Comparison of ENCODE assay signal across 27 cellular contexts in the genomic region with DNA sequence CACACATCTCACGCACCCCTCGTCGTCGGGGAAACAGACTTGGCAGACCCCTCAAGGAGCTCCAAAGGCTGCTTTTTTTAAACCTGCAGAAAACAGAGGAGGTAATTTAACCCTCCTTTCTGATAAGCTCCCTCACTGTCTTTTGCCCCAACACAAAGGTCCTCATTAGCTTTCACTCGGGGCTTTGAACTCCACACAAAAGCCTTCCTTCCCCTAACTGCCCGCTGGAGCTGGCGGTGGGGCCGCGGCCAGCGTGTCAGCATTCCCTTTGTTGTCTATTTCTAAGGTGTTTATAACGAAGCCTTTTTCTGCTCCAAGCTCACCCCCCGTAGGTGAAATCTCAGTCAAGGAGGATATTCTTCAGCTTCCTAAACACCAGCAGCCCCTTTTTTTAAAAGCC. TPM values are rescaled to one million over a fixed set of nuclear protein-coding genes. Genes with fewer than 3 reads are reported as not detected.
A peak's percentile ranks its signal among the peaks of the same experiment; 100 is the strongest.
DNase-seq lines count a peak whose midpoint lies in the region; ATAC-seq, FAIRE-seq and TF ChIP-seq lines count a peak whose summit lies in the region.
"Had no signal": no experiment of that assay in that cellular context is flagged by ENCODE, and none has a peak within 500 bp of the region (broad histone marks: within the 10 kb centered on the region; RNA-seq: fewer than 3 reads in every experiment).

No MANE protein-coding gene starts in this region.

- H2BK5ac ChIP-seq in IMR-90 (ENCODE audit: low read depth, low read length, poor library complexity, severe bottlenecking): peak overlapping the region; percentile 26

- H3K4me3 Mint-ChIP-seq in endodermal cell (no peak overlapping the region), neural progenitor cell (peak overlapping the region; percentile 77)
- H3K4me3 Mint-ChIP-seq: activated T-cell treated with anti-CD3 and anti-CD28 coated beads, Interleukin-2, amount 50 U/mL, for 4 hours; CD8-positive, alpha-beta memory T cell; natural killer cell treated with Interleukin-12 subunit alpha and Interleukin-12 subunit beta and Interleukin-15 and Interleukin-18, amount 100 ng/mL, for 72 hours; stimulated activated naive CD8-positive, alpha-beta T cell treated with anti-CD3 and anti-CD28 coated beads, Interleukin-15, Interleukin-2, amounts not matched to agents 100 ng/mL and 50 ng/mL, for 24 hours; T-helper 2 cell treated with Interferon-gamma antibody and Interleukin-4, amounts not matched to agents 5 μg/mL and 100 μg/mL, for 36 hours had no signal

- H2AK5ac ChIP-seq in IMR-90 (ENCODE audit: low read depth, low read length): peak overlapping the region; percentile 56

- WGBS in A549 (ENCODE audit: missing lambda C conversion rate): 95% methylated on average over 12 of the region's 12 CpGs
- no CpG with 5 or more reads among the region's 12 CpGs for WGBS in IMR-90 (ENCODE audit: extremely low coverage in 2 of 2, insufficient read length in 1 of 2), 2 experiments
- WGBS in endodermal cell (ENCODE audit: insufficient coverage in 1 of 2, insufficient read length in 1 of 2), 2 experiments: 12 to 39% methylated on average over 3 to 12 of the region's 12 CpGs

- peak overlapping the region; percentile 69 for H2BK120ac ChIP-seq in IMR-90 (ENCODE audit: low read depth, low read length)

- peak overlapping the region; percentile 35; the same call in 1 of the 2 replicates for H3K14ac ChIP-seq in IMR-90 (replicated peaks; ENCODE audit: low read depth, low read length)

- H3K4me1 ChIP-seq in A549 (peaks cover 39% of the 10 kb centered on the region), IMR-90 (ENCODE audit: control insufficient read depth, insufficient read depth, low read length) (peaks cover 26% of the 10 kb centered on the region), endodermal cell (ENCODE audit: control insufficient read depth, insufficient read depth, low read length) (peaks cover 10% of the 10 kb centered on the region), neural progenitor cell (peaks cover 65% of the 10 kb centered on the region)

- in situ Hi-C loops in IMR-90 (cut with MboI; ENCODE audit: low sequenced_read_pairs): no loop called here

- H3K36me3 ChIP-seq in IMR-90 (ENCODE audit: control insufficient read depth, insufficient read depth, low read length) (no peaks in the 10 kb centered on the region), endodermal cell (ENCODE audit: control insufficient read depth, insufficient read depth, low read length) (no peaks in the 10 kb centered on the region), neural progenitor cell (no peaks in the 10 kb centered on the region)
- H3K36me3 ChIP-seq: tibial artery had no signal

- peak overlapping the region; percentile 4 for H3K27ac Mint-ChIP-seq in endodermal cell
- H3K27ac Mint-ChIP-seq in neural progenitor cell: peak overlapping the region; percentile 99
- H3K27ac Mint-ChIP-seq: CD8-positive, alpha-beta memory T cell; natural killer cell treated with Interleukin-12 subunit alpha and Interleukin-12 subunit beta and Interleukin-15 and Interleukin-18, amount 100 ng/mL, for 72 hours; stimulated activated naive CD8-positive, alpha-beta T cell treated with anti-CD3 and anti-CD28 coated beads, Interleukin-15, Interleukin-2, amounts not matched to agents 100 ng/mL and 50 ng/mL, for 24 hours; T-helper 2 cell treated with Interferon-gamma antibody and Interleukin-4, amounts not matched to agents 5 μg/mL and 100 μg/mL, for 36 hours had no signal

- H3K79me2 ChIP-seq in neural progenitor cell (ENCODE audit: low read depth): no peaks in the 10 kb centered on the region

- peak overlapping the region in 1 of 2 experiments; percentile 64; a peak in 1 of 4 replicates for H4K8ac ChIP-seq in IMR-90 (ENCODE audit: low read depth in 2 of 2, low read length in 2 of 2)

- H2AFZ ChIP-seq in IMR-90 (replicated peaks; ENCODE audit: low read length, poor library complexity) (no peak overlapping the region), neural progenitor cell (replicated peaks) (no peak overlapping the region)
- H2AFZ ChIP-seq: parathyroid adenoma had no signal

- H3K27me3 ChIP-seq in IMR-90 (ENCODE audit: control insufficient read depth, insufficient read depth, low read length): no peaks in the 10 kb centered on the region
- H3K27me3 ChIP-seq in endodermal cell (ENCODE audit: control insufficient read depth, insufficient read depth, low read length, poor library complexity, severe bottlenecking): peaks cover 8% of the 10 kb centered on the region
- no peaks in the 10 kb centered on the region for H3K27me3 ChIP-seq in neural progenitor cell
- H3K27me3 ChIP-seq: tibial artery had no signal

- H3K27ac ChIP-seq in A549 (peak overlapping the region; percentile 21 to 92; a peak in 5 of 6 replicates), IMR-90 (ENCODE audit: insufficient read depth, low read length) (no peak overlapping the region), endodermal cell (ENCODE audit: low read depth, low read length) (peak overlapping the region; percentile 88), neural progenitor cell (peak overlapping the region; percentile 60)
- H3K27ac ChIP-seq: epithelial cell of prostate, parathyroid adenoma, tibial artery had no signal

- no peak overlapping the region for H4K5ac ChIP-seq in IMR-90 (ENCODE audit: low read depth, low read length)

- H3K4me1 Mint-ChIP-seq in endodermal cell (peaks cover 47% of the 10 kb centered on the region), neural progenitor cell (peaks cover 94% of the 10 kb centered on the region)
- H3K4me1 Mint-ChIP-seq: CD8-positive, alpha-beta memory T cell had no signal

- peaks cover 0 to 13% of the 10 kb centered on the region in 2 experiments; a peak in 2 of 4 replicates for H3K79me1 ChIP-seq in IMR-90 (ENCODE audit: low read depth in 1 of 2, low read length in 2 of 2)

- intact Hi-C loops in IMR-90 (cut with micrococcal nuclease): no loop called here

- H3K4me2 ChIP-seq in A549 (no peak overlapping the region), IMR-90 (ENCODE audit: low read depth, low read length) (no peak overlapping the region), neural progenitor cell (peak overlapping the region; percentile 77)

- peak overlapping the region; percentile 67 for H2BK20ac ChIP-seq in IMR-90 (ENCODE audit: low read depth, low read length)

- no peak for DNase-seq in A549 (ENCODE audit: low read depth in 1 of 2, low spot score in 1 of 2)
- no peak for DNase-seq in IMR-90
- DNase-seq in endodermal cell: peak; percentile 64
- peak; percentile 86 for DNase-seq in neural progenitor cell (ENCODE audit: low spot score)
- DNase-seq in HuH-7 (ENCODE audit: low spot score): no peak
- DNase-seq in activated gamma-delta T cell treated with Interleukin-2 at 50 U/mL for 16 hours: no peak
- no peak for DNase-seq in OCI-M1 (lab: John Stamatoyannopoulos, UW)
- DNase-seq: activated CD4-positive, alpha-beta T cell treated with anti-CD3 and anti-CD28 coated beads for 48 hours; activated naive CD4-positive, alpha-beta T cell; activated T-cell treated with anti-CD3 and anti-CD28 coated beads, Interleukin-2, amount 50 U/mL, for 4 hours; HCEC 1CT; islet precursor cell; NCI-H1048; NCI-H187; NCI-H524; SHP77 treated with DMSO at 0.1 percent for 48 hours had no signal

- TF ChIP-seq POLR2A in A549 (IDR thresholded peaks at IDR 0.05; ENCODE audit: low read length) (no peak), IMR-90 (IDR thresholded peaks at IDR 0.05; ENCODE audit: low read depth, low read length) (no peak)

- dilution Hi-C loops in IMR-90 (cut with HindIII; ENCODE audit: low sequenced_read_pairs, unreplicated experiment): no loop called here

- H3K18ac ChIP-seq in IMR-90 (ENCODE audit: low read depth, low read length): peak overlapping the region; percentile 21; the same call in 1 of the 2 replicates

- H2BK15ac ChIP-seq in IMR-90 (ENCODE audit: low read depth, low read length): peak overlapping the region; percentile 84; the same call in 2 of the 3 replicates

- no peak for TF ChIP-seq CTCF in A549 (IDR thresholded peaks at IDR 0.05)
- TF ChIP-seq CTCF in IMR-90 (conservative IDR thresholded peaks at IDR 0.05; ENCODE audit: low read depth, low read length): no peak
- no peak for TF ChIP-seq CTCF in endodermal cell (conservative IDR thresholded peaks at IDR 0.05)
- no peak for TF ChIP-seq CTCF in neural progenitor cell (IDR thresholded peaks at IDR 0.05)

- H3K9me3 Mint-ChIP-seq in endodermal cell (no peaks in the 10 kb centered on the region), neural progenitor cell (no peaks in the 10 kb centered on the region)
- H3K9me3 Mint-ChIP-seq: activated T-cell treated with anti-CD3 and anti-CD28 coated beads, Interleukin-2, amount 50 U/mL, for 4 hours; CD8-positive, alpha-beta memory T cell; natural killer cell treated with Interleukin-12 subunit alpha and Interleukin-12 subunit beta and Interleukin-15 and Interleukin-18, amount 100 ng/mL, for 72 hours; stimulated activated naive CD8-positive, alpha-beta T cell treated with anti-CD3 and anti-CD28 coated beads, Interleukin-15, Interleukin-2, amounts not matched to agents 100 ng/mL and 50 ng/mL, for 24 hours; T-helper 2 cell treated with Interferon-gamma antibody and Interleukin-4, amounts not matched to agents 5 μg/mL and 100 μg/mL, for 36 hours had no signal

- H3K27me3 Mint-ChIP-seq in endodermal cell (ENCODE audit: insufficient read depth) (peaks cover 7% of the 10 kb centered on the region), neural progenitor cell (ENCODE audit: insufficient read depth, low read depth) (peaks cover 7% of the 10 kb centered on the region)
- H3K27me3 Mint-ChIP-seq: natural killer cell treated with Interleukin-12 subunit alpha and Interleukin-12 subunit beta and Interleukin-15 and Interleukin-18, amount 100 ng/mL, for 72 hours had no signal

- no TSS peak for BruUV-seq in IMR-90 (replicated peaks; lab: Mats Ljungman, UMichigan)

- H3K9me1 ChIP-seq in IMR-90 (ENCODE audit: insufficient read depth, low read length): peaks cover 19% of the 10 kb centered on the region

- H4K20me1 ChIP-seq in IMR-90 (ENCODE audit: insufficient read depth, low read length): no peaks in the 10 kb centered on the region
- no peaks in the 10 kb centered on the region for H4K20me1 ChIP-seq in neural progenitor cell (ENCODE audit: low read depth)

- ATAC-seq in A549: no peak
- ATAC-seq in IMR-90 (ENCODE audit: low read depth): no peak
- no peak for ATAC-seq in GM18858 (IDR thresholded peaks at IDR 0.05; ENCODE audit: unreplicated experiment)
- ATAC-seq: activated T-cell treated with anti-CD3 and anti-CD28 coated beads, Interleukin-2, amount 50 U/mL, for 4 hours; mucosa of descending colon; natural killer cell treated with Interleukin-12 subunit alpha and Interleukin-12 subunit beta and Interleukin-15 and Interleukin-18, amount 100 ng/mL, for 72 hours; Panc1 had no signal

- POLR2A ChIA-PET in A549 (lab: Yijun Ruan, JAX) (interaction anchor here (1.1 kb wide), 1 partner anchor 44 kb away, joined by 3 read pairs; the partner anchor contains the start of gene ID2), IMR-90 (lab: Charles Lee; ENCODE audit: unreplicated experiment) (no interaction called here)

- H2AK9ac ChIP-seq in IMR-90 (replicated peaks; ENCODE audit: low read depth, low read length, poor library complexity): no peak overlapping the region

- no peak for TF ChIP-seq EP300 in A549 (IDR thresholded peaks at IDR 0.05)

- no peak for TF ChIP-seq RAD21 in A549 (conservative IDR thresholded peaks at IDR 0.05 in 1 of 2, IDR thresholded peaks at IDR 0.05 in 1 of 2)
- TF ChIP-seq RAD21 in IMR-90 (IDR thresholded peaks at IDR 0.05; ENCODE audit: low read length): no peak

- H3F3A ChIP-seq in neural progenitor cell (ENCODE audit: low read depth): peaks cover 70% of the 10 kb centered on the region

- H3K9ac ChIP-seq in IMR-90 (ENCODE audit: low read depth, low read length) (no peak overlapping the region), endodermal cell (ENCODE audit: extremely low read depth, low read length, poor library complexity, severe bottlenecking) (no peak overlapping the region), neural progenitor cell (no peak overlapping the region)
- H3K9ac ChIP-seq: parathyroid adenoma had no signal

- H3K9me3 ChIP-seq in A549 (no peaks in the 10 kb centered on the region), IMR-90 (ENCODE audit: control insufficient read depth, insufficient read depth, low read length) (no peaks in the 10 kb centered on the region), endodermal cell (ENCODE audit: control insufficient read depth, low read length) (no peaks in the 10 kb centered on the region), neural progenitor cell (ENCODE audit: low read depth) (no peaks in the 10 kb centered on the region)
- H3K9me3 ChIP-seq: mucosa of descending colon, tibial artery had no signal

- FAIRE-seq in A549 (lab: Jason Lieb, UNC): no peak
- FAIRE-seq: GM19239 had no signal

- no peak overlapping the region for H3K23ac ChIP-seq in IMR-90 (ENCODE audit: low read depth, low read length)

- H3K36me3 Mint-ChIP-seq in endodermal cell (ENCODE audit: low read depth) (no peaks in the 10 kb centered on the region), neural progenitor cell (no peaks in the 10 kb centered on the region)
- H3K36me3 Mint-ChIP-seq: CD8-positive, alpha-beta memory T cell; natural killer cell treated with Interleukin-12 subunit alpha and Interleukin-12 subunit beta and Interleukin-15 and Interleukin-18, amount 100 ng/mL, for 72 hours had no signal

- no peak overlapping the region for H3K56ac ChIP-seq in IMR-90 (ENCODE audit: extremely low read depth, insufficient read depth, low read length)

- H3K4me3 ChIP-seq in A549: no peak overlapping the region
- no peak overlapping the region for H3K4me3 ChIP-seq in IMR-90 (ENCODE audit: insufficient read depth, low read depth, low read length)
- no peak overlapping the region for H3K4me3 ChIP-seq in endodermal cell (ENCODE audit: low read length)
- peak overlapping the region; percentile 32 for H3K4me3 ChIP-seq in neural progenitor cell
- H3K4me3 ChIP-seq: mucosa of descending colon, tibial artery had no signal

- peak overlapping the region; percentile 78 for H3K4ac ChIP-seq in IMR-90 (ENCODE audit: low read depth, low read length)

- H4K91ac ChIP-seq in IMR-90 (ENCODE audit: insufficient read depth, low read depth, low read length): peak overlapping the region; percentile 55

- CTCF ChIA-PET in A549 (lab: Yijun Ruan, JAX) (interaction anchor here (1.0 to 1.6 kb wide), 5 partner anchors 8 to 44 kb away, joined by 3 to 5 read pairs (median 3); no protein-coding TSS in a partner anchor), IMR-90 (lab: Yijun Ruan, JAX) (no interaction called here)

RNA-seq across cellular contexts. Expression of gene ID2, which starts 43.5 kb away (rescaled TPM):
- polyA plus RNA-seq in A549 (2011; rRNA removed): 177 and 228 TPM in 2 replicates
- 988 and 1,180 TPM in 2 replicates for polyA plus RNA-seq in A549 (2012; cell fraction: cytosol; rRNA removed)
- 636 and 701 TPM in 2 replicates for polyA plus RNA-seq in A549 (2012; cell fraction: nucleus; rRNA removed)
- 87.8 to 221 TPM (median 181 TPM) in 3 replicates for polyA plus RNA-seq in A549 (2017; fragmentation: RNase III; extraction: RNeasy Plus Mini Kit Qiagen cat#74134 plus additional on column Dnase treatment)
- polyA minus RNA-seq in A549 (2011; rRNA and poly(A)+ RNA removed): 112 and 167 TPM in 2 replicates
- 389 and 431 TPM in 2 replicates for total RNA-seq in IMR-90 (2012; rRNA removed)
- 264 and 399 TPM in 2 replicates for polyA plus RNA-seq in IMR-90 (2012; rRNA removed)
- 1,308 and 1,433 TPM in 2 replicates for polyA plus RNA-seq in IMR-90 (2012; cell fraction: cytosol; rRNA removed)
- polyA plus RNA-seq in IMR-90 (2012; cell fraction: nucleus; rRNA removed; ENCODE audit: low replicate concordance): 1,141 and 1,720 TPM in 2 replicates
- 10 to 100 TPM; 83.5 to 91.2 TPM for total RNA-seq in endodermal cell
- polyA plus RNA-seq in endodermal cell (2013, experiment 1 of 2): 408 TPM
- 340 TPM for polyA plus RNA-seq in endodermal cell (2013, experiment 2 of 2)
- 140 and 224 TPM in 2 replicates for total RNA-seq in neural progenitor cell (ENCODE audit: low replicate concordance)

Comparison
In these comparisons a context has a peak if more than half of its experiments do, and no peak if none do; other contexts are left out.
1. DNase-seq: peak in endodermal cell (single experiment) and neural progenitor cell (single experiment); none in A549 (0 of 2), IMR-90 (single experiment), HuH-7 (single experiment), activated gamma-delta T cell treated with Interleukin-2 at 50 U/mL for 16 hours (single experiment) and OCI-M1 (single experiment).